19 cellular contexts compared by ENCODE assay signal in genomic region chr2:218736535-218736934, GRCh38. TPM values are rescaled to one million over a fixed set of nuclear protein-coding genes. Genes with fewer than 3 reads are reported as not detected.
DNase-seq lines count a peak whose midpoint lies in the region; ATAC-seq, FAIRE-seq and TF ChIP-seq lines count a peak whose summit lies in the region.
"Had no signal": no experiment of that assay in that cellular context is flagged by ENCODE, and none has a peak within 500 bp of the region (broad histone marks: within the 10 kb centered on the region; RNA-seq: fewer than 3 reads in every experiment).

No MANE protein-coding gene starts in this region.

- H3K23me2 ChIP-seq in H9 (ENCODE audit: insufficient read length, low read depth, low read length, poor library complexity, severe bottlenecking) = no peaks in the 10 kb centered on the region

- peak overlapping the region in 2 of 3 experiments; percentile 46 to 60; a peak in 2 of 7 replicates for H3K27ac Mint-ChIP-seq in H9
- H3K27ac Mint-ChIP-seq: B cell; CD8-positive, alpha-beta memory T cell; IgD-negative memory B cell had no signal

- H3K4me1 Mint-ChIP-seq in H9 = peaks cover 19 to 23% of the 10 kb centered on the region in 2 experiments

- no peak overlapping the region for H2BK5ac ChIP-seq in H9 (ENCODE audit: insufficient read length, low read length)

- no peaks in the 10 kb centered on the region for H3K27me3 Mint-ChIP-seq in H9 (ENCODE audit: low read depth)
- H3K27me3 Mint-ChIP-seq: B cell; CD8-positive, alpha-beta memory T cell; IgD-negative memory B cell had no signal

- intact Hi-C loops in left lung (cut with DNase I) = no loop called here

- H3K27ac ChIP-seq in H9 (ENCODE audit: insufficient read length, low read depth, low read length) = no peak overlapping the region
- H3K27ac ChIP-seq in keratinocyte (ENCODE audit: control insufficient read depth, insufficient read depth, low read length) = peak overlapping the region; percentile 13
- peak overlapping the region; percentile 10 for H3K27ac ChIP-seq in thymus (ENCODE audit: low read depth)
- no peak overlapping the region for H3K27ac ChIP-seq in left lung

- H3K9me3 ChIP-seq in H9 (ENCODE audit: control insufficient read depth, low read depth, low read length) (no peaks in the 10 kb centered on the region), keratinocyte (ENCODE audit: control insufficient read depth, low read depth, low read length) (no peaks in the 10 kb centered on the region), thymus (ENCODE audit: control insufficient read depth) (no peaks in the 10 kb centered on the region), left lung (no peaks in the 10 kb centered on the region)
- H3K9me3 ChIP-seq: Caco-2, HAP-1 had no signal

- no peak overlapping the region for H4K5ac ChIP-seq in H9 (ENCODE audit: insufficient read length, low read depth, low read length)

- H3K79me1 ChIP-seq in H9 (ENCODE audit: insufficient read depth, low read depth, low read length, poor library complexity, severe bottlenecking) = peaks cover 5% of the 10 kb centered on the region

- H4K20me1 ChIP-seq in H9 (ENCODE audit: control insufficient read depth, insufficient read depth, insufficient read length) (no peaks in the 10 kb centered on the region), keratinocyte (ENCODE audit: control insufficient read depth, extremely low read depth, insufficient read depth, low read length) (no peaks in the 10 kb centered on the region)

- H2BK120ac ChIP-seq in H9 (ENCODE audit: low read depth, low read length, poor library complexity, severe bottlenecking) = no peak overlapping the region

- no peak overlapping the region for H2BK15ac ChIP-seq in H9 (ENCODE audit: low read depth, low read length)

- no peak overlapping the region for H3K4me3 ChIP-seq in bronchial epithelial cell (ENCODE audit: low read depth, low read length)
- H3K4me3 ChIP-seq in keratinocyte (ENCODE audit: control insufficient read depth in 2 of 3, extremely low read depth in 1 of 3, insufficient read depth in 2 of 3, low read depth in 1 of 3, low read length in 3 of 3) = no peak overlapping the region
- no peak overlapping the region for H3K4me3 ChIP-seq in thymus (ENCODE audit: low read length)
- H3K4me3 ChIP-seq in left lung = no peak overlapping the region
- H3K4me3 ChIP-seq: HAP-1 had no signal

- H3K23ac ChIP-seq in H9 (ENCODE audit: insufficient read length, low read depth, low read length) = no peak overlapping the region

- TF ChIP-seq CTCF in H9 (conservative IDR thresholded peaks at IDR 0.05) = no peak
- TF ChIP-seq CTCF in bronchial epithelial cell (IDR thresholded peaks at IDR 0.05; ENCODE audit: insufficient read depth, low read length, severe bottlenecking) = no peak
- no peak for TF ChIP-seq CTCF in keratinocyte (optimal IDR thresholded peaks at IDR 0.05 in 1 of 3, IDR thresholded peaks at IDR 0.05 in 1 of 3, conservative IDR thresholded peaks at IDR 0.05 in 1 of 3; ENCODE audit: extremely low read depth in 1 of 3, insufficient read depth in 2 of 3, low read length in 3 of 3)
- TF ChIP-seq CTCF in left lung (IDR thresholded peaks at IDR 0.05) = no peak

- H2BK20ac ChIP-seq in H9 (ENCODE audit: low read depth, low read length, poor library complexity, severe bottlenecking) = no peak overlapping the region

- H3K36me3 ChIP-seq in bronchial epithelial cell (ENCODE audit: control insufficient read depth, insufficient read depth, low read length) = peaks cover 12% of the 10 kb centered on the region
- peaks cover 20 to 46% of the 10 kb centered on the region in 2 experiments for H3K36me3 ChIP-seq in keratinocyte (ENCODE audit: control insufficient read depth in 2 of 2, extremely low read depth in 1 of 2, insufficient read depth in 2 of 2, low read length in 2 of 2)
- peaks cover 24% of the 10 kb centered on the region for H3K36me3 ChIP-seq in thymus (ENCODE audit: control insufficient read depth, insufficient read depth)
- peaks cover 0 to 41% of the 10 kb centered on the region in 2 donors for H3K36me3 ChIP-seq in left lung

- H2BK12ac ChIP-seq in H9 (ENCODE audit: insufficient read length, low read depth, low read length) = no peak overlapping the region

- no peak overlapping the region for H3K14ac ChIP-seq in H9 (ENCODE audit: insufficient read depth, low read length)

- no peaks in the 10 kb centered on the region for H3K27me3 ChIP-seq in H9 (ENCODE audit: insufficient read depth, low read length)
- no peaks in the 10 kb centered on the region for H3K27me3 ChIP-seq in bronchial epithelial cell (ENCODE audit: control insufficient read depth, insufficient read depth, low read length)
- H3K27me3 ChIP-seq in keratinocyte (ENCODE audit: control insufficient read depth, extremely low read depth, insufficient read depth, low read length) = no peaks in the 10 kb centered on the region
- no peaks in the 10 kb centered on the region for H3K27me3 ChIP-seq in thymus (ENCODE audit: control insufficient read depth, insufficient read depth)
- no peaks in the 10 kb centered on the region for H3K27me3 ChIP-seq in left lung

- no peak overlapping the region for H2AK5ac ChIP-seq in H9 (ENCODE audit: insufficient read length, low read length)

- no peak for DNase-seq in H9
- DNase-seq in bronchial epithelial cell (ENCODE audit: low read depth) = peak; percentile 55
- no peak for DNase-seq in keratinocyte (ENCODE audit: low read depth, low spot score)
- no peak for DNase-seq in left lobe of liver (ENCODE audit: low spot score)
- DNase-seq in left lung = no peak
- no peak for DNase-seq in cerebellar cortex (ENCODE audit: low spot score)
- DNase-seq: ACHN; C1 segment of cervical spinal cord; Caco-2; CD8-positive, alpha-beta memory T cell; DND-41; GDM1; GOT3 had no signal

- WGBS in H9 (ENCODE audit: extremely low coverage, insufficient read length, low lambda C conversion rate) = no CpG with 5 or more reads among the region's 2 CpGs
- WGBS in thymus = 90% methylated on average over 2 of the region's 2 CpGs

- no peak overlapping the region for H3K4me2 ChIP-seq in H9 (ENCODE audit: insufficient read depth, insufficient read length, low read length)
- peak overlapping the region; percentile 42 for H3K4me2 ChIP-seq in keratinocyte (ENCODE audit: control insufficient read depth, extremely low read depth, insufficient read depth, low read depth, low read length)

- no peaks in the 10 kb centered on the region for H3K9me3 Mint-ChIP-seq in H9
- H3K9me3 Mint-ChIP-seq: CD8-positive, alpha-beta memory T cell; IgD-negative memory B cell had no signal

- FAIRE-seq in bronchial epithelial cell (lab: Jason Lieb, UNC) (no peak), keratinocyte (lab: Jason Lieb, UNC) (no peak)
- FAIRE-seq: GM12892 had no signal

- no peak overlapping the region for H3K4me3 Mint-ChIP-seq in H9
- H3K4me3 Mint-ChIP-seq: B cell; CD8-positive, alpha-beta memory T cell had no signal

- dilution Hi-C loops in keratinocyte (cut with MboI; ENCODE audit: extremely low pct_ligation_motif_present, low sequenced_read_pairs) = no loop called here

- H3K79me2 ChIP-seq in H9 (ENCODE audit: insufficient read depth, low read length) (peaks cover 12% of the 10 kb centered on the region; the same call in 1 of the 2 replicates), keratinocyte (ENCODE audit: control insufficient read depth, insufficient read depth, low read length) (peaks cover 52% of the 10 kb centered on the region)

- no peak for ATAC-seq in left lobe of liver
- no peak for ATAC-seq in left lung

- no peak overlapping the region for H3K18ac ChIP-seq in H9 (ENCODE audit: insufficient read length, low read depth, low read length)

- no peak overlapping the region for H3K56ac ChIP-seq in H9 (ENCODE audit: insufficient read length, low read depth, low read length)

- no peaks in the 10 kb centered on the region for H3K9me1 ChIP-seq in keratinocyte (ENCODE audit: control insufficient read depth, extremely low read depth, insufficient read depth, low read length)

- H3K9ac ChIP-seq in H9 (ENCODE audit: extremely low read depth, insufficient read length, low read length) (no peak overlapping the region), keratinocyte (ENCODE audit: control insufficient read depth, extremely low read depth, insufficient read depth, low read length) (peak overlapping the region; percentile 2)

- H3K4me1 ChIP-seq in H9 (ENCODE audit: insufficient read depth, low read length) (peaks cover 11% of the 10 kb centered on the region), keratinocyte (ENCODE audit: control insufficient read depth, extremely low read depth, insufficient read depth, low read length) (peaks cover 42% of the 10 kb centered on the region), thymus (ENCODE audit: control insufficient read depth, insufficient read depth, low read length) (no peaks in the 10 kb centered on the region), left lung (peaks cover 14 to 40% of the 10 kb centered on the region in 2 donors)

- H3T11ph ChIP-seq in H9 (ENCODE audit: low read length) = no peak overlapping the region

- H4K91ac ChIP-seq in H9 (ENCODE audit: insufficient read length, low read depth, low read length) = no peak overlapping the region

- H2AFZ ChIP-seq in H9 (ENCODE audit: low read length) = no peak overlapping the region
- no peak overlapping the region for H2AFZ ChIP-seq in keratinocyte (ENCODE audit: control insufficient read depth, low read length)

- no peak overlapping the region for H4K8ac ChIP-seq in H9 (replicated peaks; ENCODE audit: insufficient read length, low read depth, low read length)

- no peak overlapping the region for H3K4ac ChIP-seq in H9 (ENCODE audit: low read depth, low read length)

- H3K36me3 Mint-ChIP-seq in H9 (ENCODE audit: insufficient read depth in 1 of 3, low read depth in 3 of 3) = peaks cover 17 to 59% (median 25%) of the 10 kb centered on the region in 3 experiments; a peak in 6 of 7 replicates

RNA-seq across cellular contexts. Expression of gene TTLL4, which starts 25.9 kb away (rescaled TPM):
- total RNA-seq in H9 (2021) = 91.4 and 96.4 TPM in 2 replicates
- total RNA-seq in bronchial epithelial cell = 5.5 and 6.8 TPM in 2 replicates
- polyA plus RNA-seq in keratinocyte = 19.6 to 26.3 TPM (median 20.1 TPM) in 3 replicates
- polyA plus RNA-seq in keratinocyte (2011; ENCODE audit: low read depth) = 6.0 TPM
- 10.2 and 17.3 TPM in 2 replicates for polyA plus RNA-seq in keratinocyte (2011; cell fraction: cytosol; rRNA removed)
- 55.8 and 67.4 TPM in 2 replicates for polyA plus RNA-seq in keratinocyte (2011; cell fraction: nucleus; rRNA removed)
- 11.2 and 16.5 TPM in 2 replicates for polyA plus RNA-seq in keratinocyte (2012; ENCODE audit: low replicate concordance)
- polyA minus RNA-seq in keratinocyte = 41.4 to 49.7 TPM (median 45.4 TPM) in 3 replicates
- polyA minus RNA-seq in keratinocyte (2011; cell fraction: cytosol; rRNA and poly(A)+ RNA removed) = 23.4 TPM
- 28.2 and 43.6 TPM in 2 replicates for polyA minus RNA-seq in keratinocyte (2011; cell fraction: nucleus; rRNA and poly(A)+ RNA removed)
- 9.4 TPM for polyA plus RNA-seq in thymus
- 7.4 TPM for total RNA-seq in left lobe of liver
- 10 to 100 TPM; 26.0 to 38.4 TPM for total RNA-seq in left lung

RNA-seq across cellular contexts. Expression of gene CYP27A1, which starts 45.4 kb away (rescaled TPM):
- total RNA-seq in H9 (2021) (3.1 and 3.4 TPM in 2 replicates), bronchial epithelial cell (0.13 and 0.26 TPM in 2 replicates), left lobe of liver (263 TPM), left lung (10 to 100 TPM; 77.9 to 95.9 TPM)
- polyA plus RNA-seq in keratinocyte (0.12 to 0.27 TPM (median 0.19 TPM) in 3 replicates), thymus (24.7 TPM)
- polyA plus RNA-seq in keratinocyte (2011; ENCODE audit: low read depth) = not detected
- 0.05 and 0.32 TPM in 2 replicates for polyA plus RNA-seq in keratinocyte (2011; cell fraction: cytosol; rRNA removed)
- 0.56 and 0.88 TPM in 2 replicates for polyA plus RNA-seq in keratinocyte (2011; cell fraction: nucleus; rRNA removed)
- 0.08 and 0.63 TPM in 2 replicates for polyA plus RNA-seq in keratinocyte (2012; ENCODE audit: low replicate concordance)
- polyA minus RNA-seq in keratinocyte = 0.40 TPM in 1 of 3 replicates, not detected in the others
- polyA minus RNA-seq in keratinocyte (2011; cell fraction: cytosol; rRNA and poly(A)+ RNA removed) = not detected
- polyA minus RNA-seq in keratinocyte (2011; cell fraction: nucleus; rRNA and poly(A)+ RNA removed) = 0.53 and 1.7 TPM in 2 replicates
- total RNA-seq: HT1080 had no signal
- polyA plus RNA-seq: CD8-positive, alpha-beta memory T cell had no signal

Comparison
In these comparisons a context has a peak if more than half of its experiments do, and no peak if none do; other contexts are left out.
1. H3K27ac ChIP-seq: peak in keratinocyte (single experiment) and thymus (single experiment); none in H9 (single experiment) and left lung (0 of 2).
2. RNA of gene CYP27A1, which starts 45.4 kb away (total RNA-seq): 263 TPM in left lobe of liver (single experiment) and 77.9 to 95.9 TPM in left lung; 3.1 to 3.4 TPM in H9 and 0.13 to 0.26 TPM in bronchial epithelial cell; every median in the first group is over 10 times any median in the second.